Comparison of ENCODE assay signal across 20 cellular contexts in genomic region chr3:119329551-119329950, GRCh38. TPM values are rescaled to one million over a fixed set of nuclear protein-coding genes. Genes with fewer than 3 reads are reported as not detected.
A peak's percentile ranks its signal among the peaks of the same experiment; 100 is the strongest.
DNase-seq lines count a peak whose midpoint lies in the region; ATAC-seq lines count a peak whose summit lies in the region.
"Had no signal": no experiment of that assay in that cellular context is flagged by ENCODE, and none has a peak within 500 bp of the region (broad histone marks: within the 10 kb centered on the region; RNA-seq: fewer than 3 reads in every experiment).

No MANE protein-coding gene starts in this region.

- peak; percentile 35 for DNase-seq in G401 (ENCODE audit: low spot score)
- peak; percentile 17 to 93 (median 62) for DNase-seq in posterior cingulate gyrus
- DNase-seq in NCI-H128 (lab: John Stamatoyannopoulos, UW; ENCODE audit: unreplicated experiment): no peak
- DNase-seq in T1000 (lab: John Stamatoyannopoulos, UW): no peak
- no peak for DNase-seq in KBM-7
- DNase-seq: ACHN; activated CD4-positive, alpha-beta T cell treated with anti-CD3 and anti-CD28 coated beads for 36 hours; activated effector memory CD4-positive, alpha-beta T cell treated with anti-CD3 and anti-CD28 coated beads, Interleukin-2, amount 50 U/mL, for 16 hours; CD4-positive, alpha-beta T cell; DMS53; immature natural killer cell; NCI-H1436; NCI-H2227 treated with DMSO at 0.1 percent for 48 hours; transverse colon had no signal

- no peak for ATAC-seq in HG03565 (IDR thresholded peaks at IDR 0.05; ENCODE audit: unreplicated experiment)
- ATAC-seq: activated CD4-positive, alpha-beta T cell treated with anti-CD3 and anti-CD28 coated beads for 36 hours; natural killer cell treated with Interleukin-12 subunit alpha and Interleukin-12 subunit beta and Interleukin-15 and Interleukin-18, amount 100 ng/mL, for 72 hours had no signal

- in situ Hi-C loops in G401 (cut with HindIII; ENCODE audit: low sequenced_read_pairs): no loop called here
- in situ Hi-C loops in KBM-7 (cut with MboI; ENCODE audit: low pct_unique_long_range_greater_than_20kb, low sequenced_read_pairs): no loop called here

- intact Hi-C loops in posterior cingulate gyrus (cut with DNase I): no loop called here

- H3K27ac ChIP-seq in cingulate gyrus (ENCODE audit: low read depth, low read length) (peak overlapping the region; percentile 44), layer of hippocampus (ENCODE audit: low read depth, low read length) (peak overlapping the region; percentile 53)
- H3K27ac ChIP-seq: epithelial cell of prostate, SK-N-MC had no signal

- no peaks in the 10 kb centered on the region for H3K27me3 ChIP-seq in layer of hippocampus (ENCODE audit: control insufficient read depth, insufficient read depth, low read length)
- H3K27me3 ChIP-seq: transverse colon had no signal

RNA-seq across cellular contexts. Expression of gene ARHGAP31, which starts 35.4 kb away (rescaled TPM):
- not detected in 2 replicates for total RNA-seq in G401 (2014; rRNA removed; shearing (Covaris generic))

Comparison
In these comparisons a context has a peak if more than half of its experiments do, and no peak if none do; other contexts are left out.
1. DNase-seq: peak in G401 (single experiment) and posterior cingulate gyrus (10 of 10); none in NCI-H128 (single experiment), T1000 (single experiment) and KBM-7 (single experiment).